In genomic region chrX:136525738-136526606, GRCh38 we compare ENCODE assay signal across 8 cellular contexts. TPM values are rescaled to one million over a fixed set of nuclear protein-coding genes. Genes with fewer than 3 reads are reported as not detected.
DNase-seq lines count a peak whose midpoint lies in the region; ATAC-seq and TF ChIP-seq lines count a peak whose summit lies in the region.

No MANE protein-coding gene starts in this region.

- no peaks in the 10 kb centered on the region for H3K9me2 ChIP-seq in OCI-LY7 (ENCODE audit: insufficient read depth, low read length)

- H3K4me1 ChIP-seq in mucosa of descending colon (ENCODE audit: low read depth), result no peaks in the 10 kb centered on the region
- H3K4me1 ChIP-seq in OCI-LY7 (ENCODE audit: insufficient read depth, low read length, poor library complexity, severe bottlenecking), result no peaks in the 10 kb centered on the region

- TF ChIP-seq CTCF in AG09309 (IDR thresholded peaks at IDR 0.05; ENCODE audit: control insufficient read depth, insufficient read depth, low read depth, low read length, missing control alignments) (no peak), coronary artery (IDR thresholded peaks at IDR 0.05) (no peak), mucosa of descending colon (IDR thresholded peaks at IDR 0.05) (no peak), OCI-LY7 (conservative IDR thresholded peaks at IDR 0.05; ENCODE audit: low read length) (no peak), WTC11 (IDR thresholded peaks at IDR 0.05) (no peak)

- BruUV-seq in OCI-LY7 (replicated peaks; lab: Mats Ljungman, UMichigan), result no TSS peak

- H3K79me2 ChIP-seq in OCI-LY7 (ENCODE audit: insufficient read depth, low read depth, low read length), result no peaks in the 10 kb centered on the region

- POLR2A ChIA-PET in OCI-LY7 (lab: Charles Lee), result no interaction called here
- POLR2A ChIA-PET in WTC11 (lab: Charles Lee), result no interaction called here

- no peaks in the 10 kb centered on the region for H4K20me1 ChIP-seq in OCI-LY7 (ENCODE audit: insufficient read depth, low read length)

- no peak overlapping the region for H3K4me3 Mint-ChIP-seq in WTC11

- H3K36me3 ChIP-seq in mucosa of descending colon (ENCODE audit: low read depth) (no peaks in the 10 kb centered on the region), OCI-LY7 (ENCODE audit: insufficient read depth, low read length) (no peaks in the 10 kb centered on the region)

- H3K9me3 Mint-ChIP-seq in WTC11, result no peaks in the 10 kb centered on the region

- peaks cover 8% of the 10 kb centered on the region for H3K4me1 Mint-ChIP-seq in WTC11

- H3K27ac ChIP-seq in coronary artery, result peak overlapping the region; percentile 49 to 72
- H3K27ac ChIP-seq in OCI-LY7 (ENCODE audit: low read depth, low read length, poor library complexity, severe bottlenecking), result no peak overlapping the region

- H3K9me3 ChIP-seq in mucosa of descending colon, result no peaks in the 10 kb centered on the region
- H3K9me3 ChIP-seq in OCI-LY7 (ENCODE audit: low read length), result no peaks in the 10 kb centered on the region

- H3K36me3 Mint-ChIP-seq in WTC11, result no peaks in the 10 kb centered on the region

- ATAC-seq in mucosa of descending colon, result peak; percentile 87
- no peak for ATAC-seq in GM18511 (IDR thresholded peaks at IDR 0.05; ENCODE audit: unreplicated experiment)
- no peak for ATAC-seq in WTC11
- ATAC-seq in GM18520 (IDR thresholded peaks at IDR 0.05; ENCODE audit: unreplicated experiment), result no peak

- H3K4me2 ChIP-seq in OCI-LY7 (ENCODE audit: low read length), result no peak overlapping the region

- no peak overlapping the region for H2AFZ ChIP-seq in OCI-LY7 (ENCODE audit: low read length)

- H3K27me3 Mint-ChIP-seq in WTC11 (ENCODE audit: low read depth), result peaks cover 5% of the 10 kb centered on the region; the same call in 1 of the 2 replicates

- H3K27ac Mint-ChIP-seq in WTC11, result no peak overlapping the region

- DNase-seq in AG09309 (ENCODE audit: low read depth) (peak; percentile 68), M059J (ENCODE audit: low read depth) (peak; percentile 93), coronary artery (ENCODE audit: low spot score) (peak; percentile 76), mucosa of descending colon (peak in 2 of 3 donors; percentile 39 to 70), OCI-LY7 (ENCODE audit: low spot score) (no peak), WTC11 (ENCODE audit: low spot score) (no peak)

- CTCF ChIA-PET in OCI-LY7 (lab: Charles Lee; ENCODE audit: unreplicated experiment) (no interaction called here), WTC11 (lab: Charles Lee) (no interaction called here)

- H3K4me3 ChIP-seq in AG09309 (ENCODE audit: control insufficient read depth, low read depth, low read length) (no peak overlapping the region), coronary artery (no peak overlapping the region), mucosa of descending colon (no peak overlapping the region), OCI-LY7 (ENCODE audit: low read depth, low read length, poor library complexity, severe bottlenecking) (no peak overlapping the region)

- intact Hi-C loops in mucosa of descending colon (cut with DNase I, micrococcal nuclease) (no loop called here), OCI-LY7 (cut with micrococcal nuclease; ENCODE audit: unreplicated experiment) (no loop called here)

TF ChIP-seq in WTC11, 78 proteins besides CTCF, POLR2A, EP300 and RAD21:
- TF ChIP-seq MLX (CRISPR knock-in tag; IDR thresholded peaks at IDR 0.05) (no peak), ZNF396 (CRISPR knock-in tag; IDR thresholded peaks at IDR 0.05; ENCODE audit: borderline replicate concordance) (no peak), E2F1 (CRISPR knock-in tag; IDR thresholded peaks at IDR 0.05) (no peak), ZBTB43 (CRISPR knock-in tag; IDR thresholded peaks at IDR 0.05) (no peak), ZNF138 (CRISPR knock-in tag; conservative IDR thresholded peaks at IDR 0.05) (no peak), FOXK1 (CRISPR knock-in tag; IDR thresholded peaks at IDR 0.05) (no peak), SOX15 (CRISPR knock-in tag; IDR thresholded peaks at IDR 0.05) (no peak), ZNF219 (CRISPR knock-in tag; IDR thresholded peaks at IDR 0.05; ENCODE audit: borderline replicate concordance) (no peak), TEAD4 (CRISPR knock-in tag; IDR thresholded peaks at IDR 0.05) (no peak), NFE2L1 (CRISPR knock-in tag; IDR thresholded peaks at IDR 0.05) (no peak), ZBTB21 (CRISPR knock-in tag; IDR thresholded peaks at IDR 0.05; ENCODE audit: borderline replicate concordance) (no peak), CREM (CRISPR knock-in tag; IDR thresholded peaks at IDR 0.05) (no peak), ZNF423 (CRISPR knock-in tag; IDR thresholded peaks at IDR 0.05) (no peak), JAZF1 (CRISPR knock-in tag; IDR thresholded peaks at IDR 0.05) (no peak), E2F4 (CRISPR knock-in tag; IDR thresholded peaks at IDR 0.05; ENCODE audit: borderline replicate concordance, low read depth) (no peak), USF1 (CRISPR knock-in tag; IDR thresholded peaks at IDR 0.05) (no peak), USF2 (CRISPR knock-in tag; IDR thresholded peaks at IDR 0.05) (no peak)

RNA-seq across cellular contexts. Expression of gene VGLL1, which starts 6.0 kb away (rescaled TPM):
- not detected in 2 replicates for total RNA-seq in M059J (2014; rRNA removed; shearing (Covaris generic))
- total RNA-seq in mucosa of descending colon, result not detected
- total RNA-seq in OCI-LY7 (2014; rRNA removed; shearing (Covaris generic)), result not detected in 2 replicates
- not detected in 2 replicates for total RNA-seq in OCI-LY7 (2022)
- not detected in 3 replicates for total RNA-seq in WTC11 (2021)

RNA-seq across cellular contexts. Expression of gene HTATSF1, which starts 28.6 kb away (rescaled TPM):
- 112 and 120 TPM in 2 replicates for total RNA-seq in M059J (2014; rRNA removed; shearing (Covaris generic))
- 10 to 100 TPM; 28.1 to 35.8 (median 29.2) TPM for total RNA-seq in mucosa of descending colon
- total RNA-seq in OCI-LY7 (2014; rRNA removed; shearing (Covaris generic)), result 58.1 and 68.6 TPM in 2 replicates
- total RNA-seq in OCI-LY7 (2022), result 39.0 and 40.6 TPM in 2 replicates
- 43.5 to 44.6 TPM (median 44.5 TPM) in 3 replicates for total RNA-seq in WTC11 (2021)

RNA-seq across cellular contexts. Expression of gene BRS3, which starts 38.2 kb away (rescaled TPM):
- not detected in 2 replicates for total RNA-seq in M059J (2014; rRNA removed; shearing (Covaris generic))
- total RNA-seq in mucosa of descending colon (not detected), OCI-LY7 (2022) (not detected in 2 replicates), WTC11 (2021) (not detected in 3 replicates)
- not detected in 2 replicates for total RNA-seq in OCI-LY7 (2014; rRNA removed; shearing (Covaris generic))

Comparison
In these comparisons a context has a peak if more than half of its experiments do, and no peak if none do; other contexts are left out.
1. DNase-seq: peak in AG09309 (single experiment), M059J (single experiment), coronary artery (single experiment) and mucosa of descending colon (2 of 3); none in OCI-LY7 (single experiment) and WTC11 (single experiment).